9 cellular contexts compared by ENCODE assay signal in the genomic region with DNA sequence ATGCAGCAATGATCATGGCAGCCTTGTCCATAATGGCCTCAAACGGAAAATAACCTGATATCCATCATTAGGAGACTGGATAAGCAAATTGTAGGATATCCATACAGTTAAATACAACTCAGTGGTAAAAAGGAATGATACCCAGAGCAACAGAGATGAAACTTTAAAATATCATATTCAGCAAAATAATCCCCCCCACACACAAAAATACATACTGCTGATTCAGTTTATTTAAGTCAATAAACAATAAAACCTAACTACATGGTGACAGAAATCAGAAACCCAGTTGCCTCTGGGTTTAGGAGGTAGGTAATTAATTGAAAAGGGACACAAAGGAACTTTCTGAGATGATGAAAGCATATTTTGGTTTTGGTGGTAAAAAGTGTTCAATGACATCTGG. TPM values are rescaled to one million over a fixed set of nuclear protein-coding genes. Genes with fewer than 3 reads are reported as not detected.
"Had no signal": no experiment of that assay in that cellular context is flagged by ENCODE, and none has a peak within 500 bp of the region (broad histone marks: within the 10 kb centered on the region; RNA-seq: fewer than 3 reads in every experiment).

No MANE protein-coding gene starts in this region.

- H3K27ac ChIP-seq: GM23248, HL-60 had no signal

- H3K9ac ChIP-seq: GM23248 had no signal

- DNase-seq: GM23248, GOT3, H9, HCEC 1CT, IMR-90, KBM-7 had no signal

- H2AFZ ChIP-seq: GM23248 had no signal

- H3K4me3 ChIP-seq: GM23248 had no signal

RNA-seq across cellular contexts. Expression of a gene that starts 27.9 kb away (rescaled TPM):
- total RNA-seq: GM23248, H4, HT1080, IMR-90 had no signal
